ENCODE assay signal across 8 cellular contexts in the genomic region with DNA sequence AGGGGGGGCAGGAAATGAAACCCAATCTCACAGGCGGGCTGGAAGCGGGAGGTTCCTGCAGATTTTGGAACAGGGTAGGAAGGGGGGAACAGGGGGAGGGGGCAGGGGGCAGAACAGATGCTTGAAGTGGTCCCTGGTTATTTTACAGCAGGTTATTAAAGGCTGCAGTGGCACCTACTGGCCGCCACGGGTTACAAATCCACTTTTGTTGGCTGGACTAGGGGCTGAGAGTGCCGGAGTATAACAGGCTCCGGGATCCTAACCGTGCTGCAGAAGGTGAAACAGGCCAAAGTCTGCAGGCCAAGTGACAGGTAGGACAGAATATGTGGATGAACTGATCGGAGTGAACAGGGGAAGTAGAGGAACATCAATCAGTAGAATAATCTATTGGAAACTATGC. TPM values are rescaled to one million over a fixed set of nuclear protein-coding genes. Genes with fewer than 3 reads are reported as not detected.
A peak's percentile ranks its signal among the peaks of the same experiment; 100 is the strongest.
DNase-seq lines count a peak whose midpoint lies in the region; ATAC-seq and TF ChIP-seq lines count a peak whose summit lies in the region.

No MANE protein-coding gene starts in this region.

- no peak overlapping the region for H3K27ac Mint-ChIP-seq in stimulated activated naive CD8-positive, alpha-beta T cell treated with anti-CD3 and anti-CD28 coated beads, Interleukin-15, amount 100 ng/mL, for 72 hours
- H3K27ac Mint-ChIP-seq in naive thymus-derived CD8-positive, alpha-beta T cell, result no peak overlapping the region

- peaks cover 56% of the 10 kb centered on the region for H3K4me1 Mint-ChIP-seq in stimulated activated naive CD8-positive, alpha-beta T cell treated with anti-CD3 and anti-CD28 coated beads, Interleukin-15, amount 100 ng/mL, for 72 hours
- peaks cover 29 to 66% (median 51%) of the 10 kb centered on the region in 4 donors for H3K4me1 Mint-ChIP-seq in naive thymus-derived CD8-positive, alpha-beta T cell

- H4K20me1 ChIP-seq in hepatocyte (ENCODE audit: insufficient read depth, poor library complexity, severe bottlenecking), result no peaks in the 10 kb centered on the region

- peak; percentile 32 to 40 for DNase-seq in stimulated activated naive CD8-positive, alpha-beta T cell treated with anti-CD3 and anti-CD28 coated beads, Interleukin-15, amount 100 ng/mL, for 72 hours
- no peak for DNase-seq in stimulated activated naive CD8-positive, alpha-beta T cell treated with anti-CD3 and anti-CD28 coated beads, Interleukin-15, Interleukin-2, amounts not matched to agents 100 U/mL and 50 U/mL, for 24 hours
- DNase-seq in HL-60 (ENCODE audit: low read depth in 1 of 2, low spot score in 1 of 2) (peak in 1 of 2 experiments; percentile 26), hepatocyte (ENCODE audit: low spot score) (peak; percentile 53), A172 (ENCODE audit: low spot score) (no peak), tibial nerve (ENCODE audit: low spot score in 2 of 2) (no peak)
- no peak for DNase-seq in naive thymus-derived CD8-positive, alpha-beta T cell

- no peaks in the 10 kb centered on the region for H3K79me2 ChIP-seq in hepatocyte

- H3K27ac ChIP-seq in HL-60 (replicated peaks) (no peak overlapping the region), VCaP (no peak overlapping the region), hepatocyte (no peak overlapping the region), tibial nerve (no peak overlapping the region)

- TF ChIP-seq CTCF in HL-60 (IDR thresholded peaks at IDR 0.05; ENCODE audit: insufficient read depth, low read length) (peak; percentile 8), VCaP (conservative IDR thresholded peaks at IDR 0.05) (peak; percentile 76), hepatocyte (IDR thresholded peaks at IDR 0.05; ENCODE audit: poor library complexity) (peak; percentile 58), tibial nerve (IDR thresholded peaks at IDR 0.05) (peak in 2 of 5 experiments; percentile 18 to 47)

- POLR2A ChIA-PET in naive thymus-derived CD8-positive, alpha-beta T cell (lab: Charles Lee), result interaction anchor here (2.8 kb wide), 1 partner anchor 9 kb away, joined by 18 read pairs; no protein-coding TSS in a partner anchor

- H3K27me3 ChIP-seq in HL-60 (ENCODE audit: insufficient read depth, poor library complexity, severe bottlenecking) (peaks cover 82% of the 10 kb centered on the region), hepatocyte (peaks cover 97% of the 10 kb centered on the region), tibial nerve (peaks cover 2 to 100% of the 10 kb centered on the region in 2 donors)

- H3K9me3 Mint-ChIP-seq in stimulated activated naive CD8-positive, alpha-beta T cell treated with anti-CD3 and anti-CD28 coated beads, Interleukin-15, amount 100 ng/mL, for 72 hours, result no peaks in the 10 kb centered on the region
- H3K9me3 Mint-ChIP-seq in naive thymus-derived CD8-positive, alpha-beta T cell, result no peaks in the 10 kb centered on the region

- no peaks in the 10 kb centered on the region for H3K9me2 ChIP-seq in hepatocyte (replicated peaks; ENCODE audit: insufficient read depth)

- peaks cover 11% of the 10 kb centered on the region for H3K4me1 ChIP-seq in hepatocyte (ENCODE audit: insufficient read depth)
- H3K4me1 ChIP-seq in tibial nerve, result peaks cover 0 to 59% (median 34%) of the 10 kb centered on the region in 4 donors

- no peaks in the 10 kb centered on the region for H3K36me3 ChIP-seq in hepatocyte (replicated peaks; ENCODE audit: insufficient read depth, low read depth)
- no peaks in the 10 kb centered on the region for H3K36me3 ChIP-seq in tibial nerve

- H3K9me3 ChIP-seq in hepatocyte (ENCODE audit: low read depth) (no peaks in the 10 kb centered on the region), tibial nerve (no peaks in the 10 kb centered on the region)

- 13% methylated on average over 8 of the region's 8 CpGs for WGBS in hepatocyte (ENCODE audit: low lambda C conversion rate, missing lambda C conversion rate)
- WGBS in tibial nerve, 2 donors, result 3 to 4% methylated on average over 8 of the region's 8 CpGs

- TF ChIP-seq POLR2A in tibial nerve (IDR thresholded peaks at IDR 0.05), result no peak

- H2AFZ ChIP-seq in hepatocyte, result no peak overlapping the region

- peaks cover 100% of the 10 kb centered on the region for H3K27me3 Mint-ChIP-seq in stimulated activated naive CD8-positive, alpha-beta T cell treated with anti-CD3 and anti-CD28 coated beads, Interleukin-15, amount 100 ng/mL, for 72 hours
- peaks cover 53 to 89% (median 70%) of the 10 kb centered on the region in 5 donors for H3K27me3 Mint-ChIP-seq in naive thymus-derived CD8-positive, alpha-beta T cell

- H3K4me3 ChIP-seq in HL-60 (replicated peaks; ENCODE audit: insufficient read depth, low read length) (no peak overlapping the region), hepatocyte (no peak overlapping the region), tibial nerve (no peak overlapping the region)

- no peak overlapping the region for H3K4me3 Mint-ChIP-seq in stimulated activated naive CD8-positive, alpha-beta T cell treated with anti-CD3 and anti-CD28 coated beads, Interleukin-15, amount 100 ng/mL, for 72 hours
- peak overlapping the region in 2 of 10 donors; percentile 57 to 65 for H3K4me3 Mint-ChIP-seq in naive thymus-derived CD8-positive, alpha-beta T cell

- no peak for TF ChIP-seq EP300 in tibial nerve (IDR thresholded peaks at IDR 0.05)

- H3K36me3 Mint-ChIP-seq in naive thymus-derived CD8-positive, alpha-beta T cell, result peaks cover 0 to 2% (median 0%) of the 10 kb centered on the region in 3 donors

- no peak overlapping the region for H3K4me2 ChIP-seq in hepatocyte

- ATAC-seq in stimulated activated naive CD8-positive, alpha-beta T cell treated with anti-CD3 and anti-CD28 coated beads, Interleukin-15, amount 100 ng/mL, for 72 hours, result peak; percentile 63
- no peak for ATAC-seq in stimulated activated naive CD8-positive, alpha-beta T cell treated with anti-CD3 and anti-CD28 coated beads, Interleukin-15, Interleukin-2, amounts not matched to agents 100 U/mL and 50 U/mL, for 24 hours
- no peak for ATAC-seq in naive thymus-derived CD8-positive, alpha-beta T cell

RNA-seq across cellular contexts. Expression of gene ROBO3, which starts 2.5 kb away (rescaled TPM):
- 3.7 and 5.0 TPM in 2 replicates for total RNA-seq in hepatocyte
- polyA plus RNA-seq in hepatocyte, result 10.4 and 11.0 TPM in 2 replicates
- total RNA-seq in A172 (2014; rRNA removed; shearing (Covaris generic)), result 15.1 and 17.1 TPM in 2 replicates
- 10 to 100 TPM; 22.2 to 34.3 (median 24.8) TPM for total RNA-seq in tibial nerve
- 10 to 100 TPM; 49.4 to 55.0 TPM for total RNA-seq in naive thymus-derived CD8-positive, alpha-beta T cell
- polyA plus RNA-seq in naive thymus-derived CD8-positive, alpha-beta T cell, result 1 to 10 TPM; 5.8 to 7.0 (median 6.9) TPM

RNA-seq across cellular contexts. Expression of gene ROBO4, which starts 30.0 kb away (rescaled TPM):
- 0.48 and 2.0 TPM in 2 replicates for total RNA-seq in hepatocyte
- 0.28 TPM in 1 of 2 replicates, not detected in the other for polyA plus RNA-seq in hepatocyte
- total RNA-seq in A172 (2014; rRNA removed; shearing (Covaris generic)), result 11.7 and 15.9 TPM in 2 replicates
- total RNA-seq in tibial nerve, result 10 to 100 TPM; 12.1 to 38.8 (median 28.0) TPM
- total RNA-seq in naive thymus-derived CD8-positive, alpha-beta T cell, result not detected
- under 1 TPM in 1 of 3 donors, not detected in 2; 0.04 TPM for polyA plus RNA-seq in naive thymus-derived CD8-positive, alpha-beta T cell

RNA-seq across cellular contexts. Expression of gene HEPN1, which starts 51.4 kb away (rescaled TPM):
- not detected in 2 replicates for total RNA-seq in hepatocyte
- polyA plus RNA-seq in hepatocyte, result not detected in 2 replicates
- not detected in 2 replicates for total RNA-seq in A172 (2014; rRNA removed; shearing (Covaris generic))
- total RNA-seq in tibial nerve, result not detected
- not detected for total RNA-seq in naive thymus-derived CD8-positive, alpha-beta T cell
- not detected for polyA plus RNA-seq in naive thymus-derived CD8-positive, alpha-beta T cell

Comparison
In these comparisons a context has a peak if more than half of its experiments do, and no peak if none do; other contexts are left out.
1. DNase-seq: peak in stimulated activated naive CD8-positive, alpha-beta T cell treated with anti-CD3 and anti-CD28 coated beads, Interleukin-15, amount 100 ng/mL, for 72 hours (2 of 2) and hepatocyte (single experiment); none in stimulated activated naive CD8-positive, alpha-beta T cell treated with anti-CD3 and anti-CD28 coated beads, Interleukin-15, Interleukin-2, amounts not matched to agents 100 U/mL and 50 U/mL, for 24 hours (single experiment), A172 (single experiment), tibial nerve (0 of 2) and naive thymus-derived CD8-positive, alpha-beta T cell (0 of 10).